ENCODE assay signal across 2 cellular contexts in the genomic region with DNA sequence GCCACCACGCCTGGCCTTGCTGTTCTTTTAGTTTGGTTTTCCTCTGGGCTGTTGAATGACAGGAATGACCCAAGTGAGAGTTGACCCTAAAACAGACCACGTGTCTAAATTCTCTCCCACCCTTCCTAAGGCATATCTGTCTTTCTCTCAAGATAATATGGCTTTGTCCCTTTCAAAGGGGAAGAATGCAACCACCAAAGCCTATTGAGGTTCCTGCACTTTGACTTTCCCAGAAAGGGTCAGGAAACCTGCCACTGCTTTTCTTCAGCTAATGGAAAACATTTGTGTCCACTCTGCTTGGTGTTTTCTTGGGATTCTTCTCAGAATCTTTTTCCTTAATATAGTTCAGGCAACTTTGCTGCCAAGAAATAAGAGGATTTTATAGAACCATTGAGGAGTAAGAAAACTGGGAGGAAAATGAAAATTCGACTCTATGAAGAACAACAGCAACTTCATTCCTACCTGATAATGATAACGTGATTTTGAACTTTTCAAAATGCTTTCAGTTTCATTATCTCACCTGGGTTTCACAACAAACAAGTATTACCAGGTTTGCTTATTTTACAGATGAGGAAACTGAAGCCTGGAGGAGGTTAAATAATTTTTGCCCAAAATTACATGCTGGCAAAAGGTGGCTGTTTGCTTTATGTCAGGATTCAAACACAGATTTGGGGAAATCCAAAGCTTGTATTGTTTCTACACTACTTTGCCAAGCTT.
TF ChIP-seq lines count a peak whose summit lies in the region.

No MANE protein-coding gene starts in this region.

TF ChIP-seq in IMR-90, 13 proteins besides CTCF, POLR2A, EP300 and RAD21:
- TF ChIP-seq RCOR1 (IDR thresholded peaks at IDR 0.05; ENCODE audit: insufficient replicate concordance, low read length) = no peak
- no peak for TF ChIP-seq BHLHE40 (IDR thresholded peaks at IDR 0.05; ENCODE audit: low read depth, low read length)
- TF ChIP-seq, protein P1, sequence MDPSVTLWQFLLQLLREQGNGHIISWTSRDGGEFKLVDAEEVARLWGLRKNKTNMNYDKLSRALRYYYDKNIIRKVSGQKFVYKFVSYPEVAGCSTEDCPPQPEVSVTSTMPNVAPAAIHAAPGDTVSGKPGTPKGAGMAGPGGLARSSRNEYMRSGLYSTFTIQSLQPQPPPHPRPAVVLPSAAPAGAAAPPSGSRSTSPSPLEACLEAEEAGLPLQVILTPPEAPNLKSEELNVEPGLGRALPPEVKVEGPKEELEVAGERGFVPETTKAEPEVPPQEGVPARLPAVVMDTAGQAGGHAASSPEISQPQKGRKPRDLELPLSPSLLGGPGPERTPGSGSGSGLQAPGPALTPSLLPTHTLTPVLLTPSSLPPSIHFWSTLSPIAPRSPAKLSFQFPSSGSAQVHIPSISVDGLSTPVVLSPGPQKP (IDR thresholded peaks at IDR 0.05; ENCODE audit: borderline replicate concordance, low read depth, low read length) = no peak
- TF ChIP-seq RFX5 (IDR thresholded peaks at IDR 0.05; ENCODE audit: low read depth, low read length) = no peak
- no peak for TF ChIP-seq MAFK (IDR thresholded peaks at IDR 0.05; ENCODE audit: low read depth, low read length)

TF ChIP-seq in liver, 16 proteins besides CTCF, POLR2A, EP300 and RAD21:
- TF ChIP-seq, protein P2, sequence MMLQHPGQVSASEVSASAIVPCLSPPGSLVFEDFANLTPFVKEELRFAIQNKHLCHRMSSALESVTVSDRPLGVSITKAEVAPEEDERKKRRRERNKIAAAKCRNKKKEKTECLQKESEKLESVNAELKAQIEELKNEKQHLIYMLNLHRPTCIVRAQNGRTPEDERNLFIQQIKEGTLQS (IDR thresholded peaks at IDR 0.05) = no peak
- TF ChIP-seq RXRA (IDR thresholded peaks at IDR 0.05) (peak; percentile 2 to 48), FOXA2 (IDR thresholded peaks at IDR 0.05) (no peak), EGR1 (IDR thresholded peaks at IDR 0.05; ENCODE audit: low read depth in 2 of 2) (no peak), HNF4G (IDR thresholded peaks at IDR 0.05) (no peak), GABPA (IDR thresholded peaks at IDR 0.05 in 1 of 2, conservative IDR thresholded peaks at IDR 0.05 in 1 of 2) (no peak), NR2F2 (IDR thresholded peaks at IDR 0.05) (peak; percentile 92), FOXA1 (IDR thresholded peaks at IDR 0.05) (no peak), YY1 (IDR thresholded peaks at IDR 0.05) (no peak), HNF4A (conservative IDR thresholded peaks at IDR 0.05) (peak in 1 of 2 donors; percentile 13), JUND (IDR thresholded peaks at IDR 0.05) (no peak), SP1 (IDR thresholded peaks at IDR 0.05) (peak; percentile 27)
- TF ChIP-seq, protein P3, sequence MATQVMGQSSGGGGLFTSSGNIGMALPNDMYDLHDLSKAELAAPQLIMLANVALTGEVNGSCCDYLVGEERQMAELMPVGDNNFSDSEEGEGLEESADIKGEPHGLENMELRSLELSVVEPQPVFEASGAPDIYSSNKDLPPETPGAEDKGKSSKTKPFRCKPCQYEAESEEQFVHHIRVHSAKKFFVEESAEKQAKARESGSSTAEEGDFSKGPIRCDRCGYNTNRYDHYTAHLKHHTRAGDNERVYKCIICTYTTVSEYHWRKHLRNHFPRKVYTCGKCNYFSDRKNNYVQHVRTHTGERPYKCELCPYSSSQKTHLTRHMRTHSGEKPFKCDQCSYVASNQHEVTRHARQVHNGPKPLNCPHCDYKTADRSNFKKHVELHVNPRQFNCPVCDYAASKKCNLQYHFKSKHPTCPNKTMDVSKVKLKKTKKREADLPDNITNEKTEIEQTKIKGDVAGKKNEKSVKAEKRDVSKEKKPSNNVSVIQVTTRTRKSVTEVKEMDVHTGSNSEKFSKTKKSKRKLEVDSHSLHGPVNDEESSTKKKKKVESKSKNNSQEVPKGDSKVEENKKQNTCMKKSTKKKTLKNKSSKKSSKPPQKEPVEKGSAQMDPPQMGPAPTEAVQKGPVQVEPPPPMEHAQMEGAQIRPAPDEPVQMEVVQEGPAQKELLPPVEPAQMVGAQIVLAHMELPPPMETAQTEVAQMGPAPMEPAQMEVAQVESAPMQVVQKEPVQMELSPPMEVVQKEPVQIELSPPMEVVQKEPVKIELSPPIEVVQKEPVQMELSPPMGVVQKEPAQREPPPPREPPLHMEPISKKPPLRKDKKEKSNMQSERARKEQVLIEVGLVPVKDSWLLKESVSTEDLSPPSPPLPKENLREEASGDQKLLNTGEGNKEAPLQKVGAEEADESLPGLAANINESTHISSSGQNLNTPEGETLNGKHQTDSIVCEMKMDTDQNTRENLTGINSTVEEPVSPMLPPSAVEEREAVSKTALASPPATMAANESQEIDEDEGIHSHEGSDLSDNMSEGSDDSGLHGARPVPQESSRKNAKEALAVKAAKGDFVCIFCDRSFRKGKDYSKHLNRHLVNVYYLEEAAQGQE (IDR thresholded peaks at IDR 0.05) = no peak
- TF ChIP-seq, protein P4, sequence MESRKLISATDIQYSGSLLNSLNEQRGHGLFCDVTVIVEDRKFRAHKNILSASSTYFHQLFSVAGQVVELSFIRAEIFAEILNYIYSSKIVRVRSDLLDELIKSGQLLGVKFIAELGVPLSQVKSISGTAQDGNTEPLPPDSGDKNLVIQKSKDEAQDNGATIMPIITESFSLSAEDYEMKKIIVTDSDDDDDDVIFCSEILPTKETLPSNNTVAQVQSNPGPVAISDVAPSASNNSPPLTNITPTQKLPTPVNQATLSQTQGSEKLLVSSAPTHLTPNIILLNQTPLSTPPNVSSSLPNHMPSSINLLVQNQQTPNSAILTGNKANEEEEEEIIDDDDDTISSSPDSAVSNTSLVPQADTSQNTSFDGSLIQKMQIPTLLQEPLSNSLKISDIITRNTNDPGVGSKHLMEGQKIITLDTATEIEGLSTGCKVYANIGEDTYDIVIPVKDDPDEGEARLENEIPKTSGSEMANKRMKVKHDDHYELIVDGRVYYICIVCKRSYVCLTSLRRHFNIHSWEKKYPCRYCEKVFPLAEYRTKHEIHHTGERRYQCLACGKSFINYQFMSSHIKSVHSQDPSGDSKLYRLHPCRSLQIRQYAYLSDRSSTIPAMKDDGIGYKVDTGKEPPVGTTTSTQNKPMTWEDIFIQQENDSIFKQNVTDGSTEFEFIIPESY (IDR thresholded peaks at IDR 0.05) = no peak
TF ChIP-seq in liver: peak in this region for 4.
